In genomic region chr16:8187782-8188372, GRCh38 we compare ENCODE assay signal across 1 cellular context.
TF ChIP-seq lines count a peak whose summit lies in the region.

No MANE protein-coding gene starts in this region.

TF ChIP-seq in HepG2, 621 proteins besides CTCF, POLR2A, EP300 and RAD21 (continued from another document):
- peak; percentile 78; the same call in 1 of the 2 replicates for TF ChIP-seq ZNF512 (CRISPR knock-in tag; IDR thresholded peaks at IDR 0.05)
